16 cellular contexts compared by ENCODE assay signal in genomic region chr11:126452718-126453117, GRCh38.
"Had no signal": no experiment of that assay in that cellular context is flagged by ENCODE, and none has a peak within 500 bp of the region (broad histone marks: within the 10 kb centered on the region; RNA-seq: fewer than 3 reads in every experiment).

No MANE protein-coding gene starts in this region.

- H3K4me3 ChIP-seq: colonic mucosa, esophagus muscularis mucosa, heart left ventricle, lung, tibial nerve, uterus had no signal

- H3K27me3 ChIP-seq: colonic mucosa, tibial nerve had no signal

- H3K27ac ChIP-seq: colonic mucosa, esophagus muscularis mucosa, heart left ventricle, tibial nerve, uterus had no signal

- H3K9me3 ChIP-seq: colonic mucosa, esophagus muscularis mucosa, heart left ventricle, tibial nerve, uterus had no signal

- DNase-seq: activated CD4-positive, alpha-beta T cell treated with anti-CD3 and anti-CD28 coated beads, Interleukin-2, amount 10 ng/mL, durations not matched to agents 7 days and 5 days; activated CD8-positive, alpha-beta memory T cell treated with anti-CD3 and anti-CD28 coated beads, Interleukin-2, amount 50 U/mL, for 48 hours; activated gamma-delta T cell treated with Interleukin-2 at 50 U/mL for 16 hours; activated T-cell treated with anti-CD3 and anti-CD28 coated beads, Interleukin-2, amount 50 U/mL, for 72 hours; amniotic stem cell; central memory CD4-positive, alpha-beta T cell; colonic mucosa; foreskin melanocyte; left cardiac atrium; stimulated activated CD4-positive, alpha-beta T cell treated with anti-CD3 and anti-CD28 coated beads, Interleukin-2, amount 100 ng/mL, for 48 hours; stimulated activated naive B cell treated with anti-CD40 and anti-IgM and Interleukin-4, amounts not matched to agents 10 μg/mL and 1 μg/mL and 100 μg/mL, for 72 hours; uterus had no signal

- H3K4me1 ChIP-seq: colonic mucosa, heart left ventricle, uterus had no signal

- H3K36me3 ChIP-seq: colonic mucosa, esophagus muscularis mucosa, heart left ventricle, tibial nerve, uterus had no signal

- ATAC-seq: activated T-cell treated with anti-CD3 and anti-CD28 coated beads, Interleukin-2, amount 50 U/mL, for 72 hours; stimulated activated naive B cell treated with anti-CD40 and anti-IgM and Interleukin-4, amounts not matched to agents 10 μg/mL and 1 μg/mL and 100 μg/mL, for 72 hours had no signal
